Comparison of ENCODE assay signal across 40 cellular contexts in the genomic region with DNA sequence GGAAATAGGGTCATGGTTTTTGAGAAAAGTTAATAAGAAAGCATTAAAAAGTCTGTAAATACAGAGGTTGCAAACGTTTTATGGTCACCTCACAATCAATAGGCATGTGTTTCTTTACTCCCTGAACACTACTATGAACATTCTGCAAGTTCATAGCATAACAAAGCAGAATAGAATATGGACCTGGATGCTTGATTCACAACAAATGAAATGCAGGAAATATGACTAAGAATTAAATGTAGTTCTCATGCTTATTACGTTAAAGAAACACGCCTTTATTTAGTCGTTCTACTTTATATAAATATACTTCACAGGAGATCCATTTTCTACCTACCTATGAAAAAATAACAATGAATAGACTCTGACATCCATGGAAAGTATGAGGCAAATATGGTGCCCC.
"Had no signal": no experiment of that assay in that cellular context is flagged by ENCODE, and none has a peak within 500 bp of the region (broad histone marks: within the 10 kb centered on the region; RNA-seq: fewer than 3 reads in every experiment).

No MANE protein-coding gene starts in this region.

- H3K9me3 ChIP-seq: adrenal gland, ascending aorta, body of pancreas had no signal

- H3K27ac ChIP-seq: adrenal gland, ascending aorta, body of pancreas, brain microvascular endothelial cell, breast epithelium, cardiac muscle cell had no signal

- H3K4me3 Mint-ChIP-seq: activated naive CD4-positive, alpha-beta T cell treated with anti-CD3 and anti-CD28 coated beads for 36 hours; activated naive CD4-positive, alpha-beta T cell treated with anti-CD3 and anti-CD28 coated beads, Interleukin-2, amount 10 ng/mL, durations not matched to agents 7 days and 5 days; activated naive CD4-positive, alpha-beta T cell treated with anti-CD3 and anti-CD28 coated beads, Interleukin-2, amount 50 U/mL, for 24 hours; activated naive CD8-positive, alpha-beta T cell; activated naive CD8-positive, alpha-beta T cell treated with anti-CD3 and anti-CD28 coated beads for 36 hours; activated naive CD8-positive, alpha-beta T cell treated with anti-CD3 and anti-CD28 coated beads, Interleukin-2, amount 10 ng/mL, durations not matched to agents 7 days and 5 days; activated naive CD8-positive, alpha-beta T cell treated with anti-CD3 and anti-CD28 coated beads, Interleukin-2, amount 50 U/mL, for 24 hours; activated T-cell treated with anti-CD3 and anti-CD28 coated beads, Interleukin-2, amount 50 U/mL, for 24 hours; activated T-cell treated with anti-CD3 and anti-CD28 coated beads, Interleukin-2, amount 50 U/mL, for 4 hours; activated T-cell treated with anti-CD3 and anti-CD28 coated beads, Interleukin-2, amount 50 U/mL, for 72 hours; activated T-helper 1 cell treated with anti-CD3 and anti-CD28 coated beads, Interleukin-12 subunit alpha, Interleukin-12 subunit beta, Interleukin-2, Interleukin-4 antibody, amounts not matched to agents 30 ng/mL and 10 ng/mL and 1 ng/mL, durations not matched to agents 14 hours and 24 hours and 36 hours; activated T-helper 17 cell treated with anti-CD3 and anti-CD28 coated beads, Interleukin-2, amount 50 U/mL, for 72 hours; brain; central memory CD8-positive, alpha-beta T cell had no signal

- H3K4me3 ChIP-seq: adrenal gland, ascending aorta, body of pancreas, breast epithelium, cardiac muscle cell had no signal

- H3K27me3 ChIP-seq: adrenal gland, ascending aorta, body of pancreas, brain microvascular endothelial cell, breast epithelium, cardiac muscle cell had no signal

- H3K27me3 Mint-ChIP-seq: activated naive CD8-positive, alpha-beta T cell treated with anti-CD3 and anti-CD28 coated beads, Interleukin-2, amount 10 ng/mL, durations not matched to agents 7 days and 5 days; activated naive CD8-positive, alpha-beta T cell treated with anti-CD3 and anti-CD28 coated beads, Interleukin-2, amount 50 U/mL, for 24 hours; activated T-cell treated with anti-CD3 and anti-CD28 coated beads, Interleukin-2, amount 50 U/mL, for 24 hours; central memory CD8-positive, alpha-beta T cell had no signal

- ATAC-seq: activated naive CD4-positive, alpha-beta T cell treated with anti-CD3 and anti-CD28 coated beads, Interleukin-2, amount 50 U/mL, for 72 hours; activated naive CD8-positive, alpha-beta T cell treated with anti-CD3 and anti-CD28 coated beads, Interleukin-2, amount 50 U/mL, for 24 hours; activated T-cell treated with anti-CD3 and anti-CD28 coated beads, Interleukin-2, amount 50 U/mL, for 4 hours; activated T-cell treated with anti-CD3 and anti-CD28 coated beads, Interleukin-2, amount 50 U/mL, for 72 hours; activated T-helper 17 cell treated with anti-CD3 and anti-CD28 coated beads, Interleukin-2, amount 50 U/mL, for 72 hours; body of pancreas had no signal

- H3K27ac Mint-ChIP-seq: activated naive CD4-positive, alpha-beta T cell treated with anti-CD3 and anti-CD28 coated beads for 36 hours; activated naive CD4-positive, alpha-beta T cell treated with anti-CD3 and anti-CD28 coated beads, Interleukin-2, amount 10 ng/mL, durations not matched to agents 7 days and 5 days; activated naive CD4-positive, alpha-beta T cell treated with anti-CD3 and anti-CD28 coated beads, Interleukin-2, amount 50 U/mL, for 24 hours; activated naive CD4-positive, alpha-beta T cell treated with anti-CD3 and anti-CD28 coated beads, Interleukin-2, amount 50 U/mL, for 72 hours; activated naive CD8-positive, alpha-beta T cell; activated naive CD8-positive, alpha-beta T cell treated with anti-CD3 and anti-CD28 coated beads for 36 hours; activated naive CD8-positive, alpha-beta T cell treated with anti-CD3 and anti-CD28 coated beads, Interleukin-2, amount 10 ng/mL, durations not matched to agents 7 days and 5 days; activated naive CD8-positive, alpha-beta T cell treated with anti-CD3 and anti-CD28 coated beads, Interleukin-2, amount 50 U/mL, for 24 hours; activated T-cell treated with anti-CD3 and anti-CD28 coated beads, Interleukin-2, amount 50 U/mL, for 24 hours; activated T-cell treated with anti-CD3 and anti-CD28 coated beads, Interleukin-2, amount 50 U/mL, for 72 hours; activated T-helper 1 cell treated with anti-CD3 and anti-CD28 coated beads, Interleukin-12 subunit alpha, Interleukin-12 subunit beta, Interleukin-2, Interleukin-4 antibody, amounts not matched to agents 30 ng/mL and 10 ng/mL and 1 ng/mL, durations not matched to agents 14 hours and 24 hours and 36 hours; activated T-helper 17 cell treated with anti-CD3 and anti-CD28 coated beads, Interleukin-2, amount 50 U/mL, for 72 hours; activated T-helper 2 cell treated with anti-CD3 and anti-CD28 coated beads, Interferon-gamma antibody, Interleukin-2, Interleukin-4, amounts not matched to agents 10 μg/mL and 5 μg/mL and 100 μg/mL, durations not matched to agents 14 hours and 24 hours and 36 hours; brain had no signal

- H3K36me3 Mint-ChIP-seq: activated naive CD4-positive, alpha-beta T cell treated with anti-CD3 and anti-CD28 coated beads, Interleukin-2, amount 10 ng/mL, durations not matched to agents 7 days and 5 days; activated naive CD4-positive, alpha-beta T cell treated with anti-CD3 and anti-CD28 coated beads, Interleukin-2, amount 50 U/mL, for 24 hours; activated naive CD4-positive, alpha-beta T cell treated with anti-CD3 and anti-CD28 coated beads, Interleukin-2, amount 50 U/mL, for 72 hours; activated naive CD8-positive, alpha-beta T cell; activated naive CD8-positive, alpha-beta T cell treated with anti-CD3 and anti-CD28 coated beads for 36 hours; activated naive CD8-positive, alpha-beta T cell treated with anti-CD3 and anti-CD28 coated beads, Interleukin-2, amount 10 ng/mL, durations not matched to agents 7 days and 5 days; brain had no signal

- DNase-seq: activated effector memory CD4-positive, alpha-beta T cell treated with anti-CD3 and anti-CD28 coated beads, Interleukin-2, amount 50 U/mL, for 16 hours; activated effector memory CD4-positive, alpha-beta T cell treated with Interleukin-2 at 50 U/mL for 16 hours; activated gamma-delta T cell; activated gamma-delta T cell treated with Interleukin-2 at 50 U/mL for 16 hours; activated naive CD4-positive, alpha-beta T cell; activated naive CD4-positive, alpha-beta T cell treated with anti-CD3 and anti-CD28 coated beads for 36 hours; activated naive CD4-positive, alpha-beta T cell treated with anti-CD3 and anti-CD28 coated beads, Interleukin-2, amount 10 ng/mL, durations not matched to agents 7 days and 5 days; activated naive CD4-positive, alpha-beta T cell treated with anti-CD3 and anti-CD28 coated beads, Interleukin-2, amount 50 U/mL, for 16 hours; activated naive CD4-positive, alpha-beta T cell treated with Interleukin-2 at 50 U/mL for 16 hours; activated naive CD8-positive, alpha-beta T cell treated with anti-CD3 and anti-CD28 coated beads for 36 hours; activated naive CD8-positive, alpha-beta T cell treated with anti-CD3 and anti-CD28 coated beads, Interleukin-2, amount 10 ng/mL, durations not matched to agents 7 days and 5 days; activated naive CD8-positive, alpha-beta T cell treated with anti-CD3 and anti-CD28 coated beads, Interleukin-2, amount 50 U/mL, for 24 hours; activated T-cell treated with anti-CD3 and anti-CD28 coated beads, Interleukin-2, amount 50 U/mL, for 1 hour; activated T-cell treated with anti-CD3 and anti-CD28 coated beads, Interleukin-2, amount 50 U/mL, for 24 hours; activated T-cell treated with anti-CD3 and anti-CD28 coated beads, Interleukin-2, amount 50 U/mL, for 4 hours; activated T-cell treated with anti-CD3 and anti-CD28 coated beads, Interleukin-2, amount 50 U/mL, for 48 hours; activated T-cell treated with anti-CD3 and anti-CD28 coated beads, Interleukin-2, amount 50 U/mL, for 72 hours; adrenal gland; amniotic stem cell; amygdala; anterior cingulate cortex; aorta; body of pancreas; brain microvascular endothelial cell; caudate nucleus; central memory CD4-positive, alpha-beta T cell; cerebellar nuclear complex had no signal

- H3K4me1 Mint-ChIP-seq: activated naive CD4-positive, alpha-beta T cell treated with anti-CD3 and anti-CD28 coated beads, Interleukin-2, amount 10 ng/mL, durations not matched to agents 7 days and 5 days; activated naive CD4-positive, alpha-beta T cell treated with anti-CD3 and anti-CD28 coated beads, Interleukin-2, amount 50 U/mL, for 24 hours; activated naive CD8-positive, alpha-beta T cell treated with anti-CD3 and anti-CD28 coated beads for 36 hours; activated naive CD8-positive, alpha-beta T cell treated with anti-CD3 and anti-CD28 coated beads, Interleukin-2, amount 10 ng/mL, durations not matched to agents 7 days and 5 days; activated naive CD8-positive, alpha-beta T cell treated with anti-CD3 and anti-CD28 coated beads, Interleukin-2, amount 50 U/mL, for 24 hours; activated T-helper 17 cell treated with anti-CD3 and anti-CD28 coated beads, Interleukin-2, amount 50 U/mL, for 72 hours; brain; central memory CD8-positive, alpha-beta T cell had no signal

- H3K4me1 ChIP-seq: adrenal gland, ascending aorta, body of pancreas, breast epithelium had no signal

- FAIRE-seq: astrocyte, bronchial epithelial cell had no signal

- H3K9me3 Mint-ChIP-seq: activated naive CD4-positive, alpha-beta T cell treated with anti-CD3 and anti-CD28 coated beads for 36 hours; activated naive CD4-positive, alpha-beta T cell treated with anti-CD3 and anti-CD28 coated beads, Interleukin-2, amount 10 ng/mL, durations not matched to agents 7 days and 5 days; activated naive CD4-positive, alpha-beta T cell treated with anti-CD3 and anti-CD28 coated beads, Interleukin-2, amount 50 U/mL, for 24 hours; activated naive CD8-positive, alpha-beta T cell treated with anti-CD3 and anti-CD28 coated beads, Interleukin-2, amount 10 ng/mL, durations not matched to agents 7 days and 5 days; activated T-cell treated with anti-CD3 and anti-CD28 coated beads, Interleukin-2, amount 50 U/mL, for 72 hours; activated T-helper 1 cell treated with anti-CD3 and anti-CD28 coated beads, Interleukin-12 subunit alpha, Interleukin-12 subunit beta, Interleukin-2, Interleukin-4 antibody, amounts not matched to agents 30 ng/mL and 10 ng/mL and 1 ng/mL, durations not matched to agents 14 hours and 24 hours and 36 hours; activated T-helper 2 cell treated with anti-CD3 and anti-CD28 coated beads, Interferon-gamma antibody, Interleukin-2, Interleukin-4, amounts not matched to agents 10 μg/mL and 5 μg/mL and 100 μg/mL, durations not matched to agents 14 hours and 24 hours and 36 hours; central memory CD8-positive, alpha-beta T cell had no signal

- H3K36me3 ChIP-seq: adrenal gland, ascending aorta, brain microvascular endothelial cell, breast epithelium, cardiac muscle cell had no signal
